In genomic region chr6:159982726-159983506, GRCh38 we compare ENCODE assay signal across 9 cellular contexts. TPM values are rescaled to one million over a fixed set of nuclear protein-coding genes. Genes with fewer than 3 reads are reported as not detected.
DNase-seq lines count a peak whose midpoint lies in the region; ATAC-seq, FAIRE-seq and TF ChIP-seq lines count a peak whose summit lies in the region.
"Had no signal": no experiment of that assay in that cellular context is flagged by ENCODE, and none has a peak within 500 bp of the region (broad histone marks: within the 10 kb centered on the region; RNA-seq: fewer than 3 reads in every experiment).

No MANE protein-coding gene starts in this region.

- no peak for FAIRE-seq in D721Med (lab: Jason Lieb, UNC)

- peak overlapping the region; percentile 72 for H3K4me3 Mint-ChIP-seq in CD8-positive, alpha-beta T cell
- H3K4me3 Mint-ChIP-seq in activated CD4-positive, alpha-beta memory T cell treated with anti-CD3 and anti-CD28 coated beads, Interleukin-2, amount 10 ng/mL, durations not matched to agents 7 days and 5 days: peak overlapping the region; percentile 61
- H3K4me3 Mint-ChIP-seq in type B pancreatic cell: no peak overlapping the region
- H3K4me3 Mint-ChIP-seq: endodermal cell had no signal

- ATAC-seq in CD8-positive, alpha-beta T cell: peak; percentile 6
- ATAC-seq in HG02943 (IDR thresholded peaks at IDR 0.05; ENCODE audit: low read depth, unreplicated experiment) (peak; percentile 36), left lung (no peak), GM21526 (IDR thresholded peaks at IDR 0.05; ENCODE audit: low FRiP score, unreplicated experiment) (no peak)

- H3K4me3 ChIP-seq in CD8-positive, alpha-beta T cell (ENCODE audit: low read depth, low read length): peak overlapping the region; percentile 29
- H3K4me3 ChIP-seq in left lung: no peak overlapping the region

- no peaks in the 10 kb centered on the region for H3K27me3 ChIP-seq in CD8-positive, alpha-beta T cell (ENCODE audit: insufficient read depth, low read length)
- H3K27me3 ChIP-seq in left lung: no peaks in the 10 kb centered on the region

- no peaks in the 10 kb centered on the region for H3K36me3 ChIP-seq in CD8-positive, alpha-beta T cell (ENCODE audit: insufficient read depth, low read length)
- H3K36me3 ChIP-seq in left lung: no peaks in the 10 kb centered on the region

- DNase-seq in CD8-positive, alpha-beta T cell: no peak
- DNase-seq in activated CD4-positive, alpha-beta memory T cell treated with anti-CD3 and anti-CD28 coated beads, Interleukin-2, amount 10 ng/mL, durations not matched to agents 7 days and 5 days: no peak
- DNase-seq in left lung: no peak
- no peak for DNase-seq in stimulated activated naive CD4-positive, alpha-beta T cell treated with Interleukin-2 at 50 U/mL for 16 hours (lab: John Stamatoyannopoulos, UW)
- no peak for DNase-seq in type B pancreatic cell (ENCODE audit: extremely low spot score, unreplicated experiment)
- DNase-seq in D721Med (ENCODE audit: insufficient read length, low spot score): no peak
- DNase-seq: endodermal cell had no signal

- no peaks in the 10 kb centered on the region for H3K27me3 Mint-ChIP-seq in CD8-positive, alpha-beta T cell (ENCODE audit: low read depth)
- no peaks in the 10 kb centered on the region for H3K27me3 Mint-ChIP-seq in activated CD4-positive, alpha-beta memory T cell treated with anti-CD3 and anti-CD28 coated beads, Interleukin-2, amount 10 ng/mL, durations not matched to agents 7 days and 5 days
- H3K27me3 Mint-ChIP-seq in type B pancreatic cell: no peaks in the 10 kb centered on the region

- peaks cover 88% of the 10 kb centered on the region for H3K4me1 Mint-ChIP-seq in CD8-positive, alpha-beta T cell (ENCODE audit: low read depth)
- peaks cover 71% of the 10 kb centered on the region for H3K4me1 Mint-ChIP-seq in activated CD4-positive, alpha-beta memory T cell treated with anti-CD3 and anti-CD28 coated beads, Interleukin-2, amount 10 ng/mL, durations not matched to agents 7 days and 5 days
- H3K4me1 Mint-ChIP-seq in type B pancreatic cell (ENCODE audit: unreplicated experiment): peaks cover 52% of the 10 kb centered on the region

- H3K4me1 ChIP-seq in CD8-positive, alpha-beta T cell (ENCODE audit: insufficient read depth, low read length): peaks cover 72% of the 10 kb centered on the region
- peaks cover 66 to 97% of the 10 kb centered on the region in 2 donors for H3K4me1 ChIP-seq in left lung

- peak overlapping the region; percentile 88 for H3K27ac Mint-ChIP-seq in CD8-positive, alpha-beta T cell
- peak overlapping the region; percentile 89 for H3K27ac Mint-ChIP-seq in activated CD4-positive, alpha-beta memory T cell treated with anti-CD3 and anti-CD28 coated beads, Interleukin-2, amount 10 ng/mL, durations not matched to agents 7 days and 5 days
- H3K27ac Mint-ChIP-seq in type B pancreatic cell: no peak overlapping the region

- TF ChIP-seq CTCF in CD8-positive, alpha-beta T cell (IDR thresholded peaks at IDR 0.05): no peak
- TF ChIP-seq CTCF in left lung (IDR thresholded peaks at IDR 0.05) (no peak), type B pancreatic cell (conservative IDR thresholded peaks at IDR 0.05) (no peak), D721Med (IDR thresholded peaks at IDR 0.05; ENCODE audit: insufficient read depth, missing control alignments) (no peak)

- intact Hi-C loops in CD8-positive, alpha-beta T cell (cut with DNase I, micrococcal nuclease): loop anchor here in 1 of 2 experiments (2.0 kb wide), 1 partner anchor 14 kb away; the partner anchor contains the start of gene IGF2R
- intact Hi-C loops in left lung (cut with DNase I): no loop called here

- H3K36me3 Mint-ChIP-seq in CD8-positive, alpha-beta T cell: no peaks in the 10 kb centered on the region
- H3K36me3 Mint-ChIP-seq in activated CD4-positive, alpha-beta memory T cell treated with anti-CD3 and anti-CD28 coated beads, Interleukin-2, amount 10 ng/mL, durations not matched to agents 7 days and 5 days (ENCODE audit: low read depth): peaks cover 4% of the 10 kb centered on the region
- H3K36me3 Mint-ChIP-seq in type B pancreatic cell: no peaks in the 10 kb centered on the region

- POLR2A ChIA-PET in CD8-positive, alpha-beta T cell (lab: Charles Lee): interaction anchor here (1.1 to 2.0 kb wide), 3 partner anchors 10 to 286 kb away, joined by 3 to 7 read pairs (median 4); no protein-coding TSS in a partner anchor
- POLR2A ChIA-PET in activated CD4-positive, alpha-beta memory T cell treated with anti-CD3 and anti-CD28 coated beads, Interleukin-2, amount 10 ng/mL, durations not matched to agents 7 days and 5 days (lab: Charles Lee): interaction anchor here (0.7 to 7.2 kb wide), 8 partner anchors 11 to 479 kb away, joined by 3 to 89 read pairs (median 6); partner anchors contain the start of genes IGF2R and TCP1

- no peaks in the 10 kb centered on the region for H3K9me3 ChIP-seq in CD8-positive, alpha-beta T cell (ENCODE audit: low read length)
- H3K9me3 ChIP-seq in left lung: no peaks in the 10 kb centered on the region

- CTCF ChIA-PET in CD8-positive, alpha-beta T cell (lab: Charles Lee): interaction anchor here (1.0 to 1.9 kb wide), 5 partner anchors 8 to 19 kb away, joined by 3 to 6 read pairs (median 5); partner anchors contain the start of gene IGF2R
- CTCF ChIA-PET in activated CD4-positive, alpha-beta memory T cell treated with anti-CD3 and anti-CD28 coated beads, Interleukin-2, amount 10 ng/mL, durations not matched to agents 7 days and 5 days (lab: Charles Lee): interaction anchor here (0.8 to 3.3 kb wide), 3 partner anchors 9 to 45 kb away, joined by 3 to 14 read pairs (median 8); no protein-coding TSS in a partner anchor

- H3K27ac ChIP-seq in CD8-positive, alpha-beta T cell (ENCODE audit: low read depth, low read length): peak overlapping the region; percentile 12
- H3K27ac ChIP-seq in left lung: peak overlapping the region; percentile 57 to 93

- no peaks in the 10 kb centered on the region for H3K9me3 Mint-ChIP-seq in CD8-positive, alpha-beta T cell
- no peaks in the 10 kb centered on the region for H3K9me3 Mint-ChIP-seq in activated CD4-positive, alpha-beta memory T cell treated with anti-CD3 and anti-CD28 coated beads, Interleukin-2, amount 10 ng/mL, durations not matched to agents 7 days and 5 days
- H3K9me3 Mint-ChIP-seq in type B pancreatic cell: no peaks in the 10 kb centered on the region
- H3K9me3 Mint-ChIP-seq: endodermal cell had no signal

RNA-seq across cellular contexts. Expression of gene IGF2R, which starts 14.0 kb away (rescaled TPM):
- total RNA-seq in CD8-positive, alpha-beta T cell: 10 to 100 TPM; 38.5 to 40.6 TPM
- 10 to 100 TPM; 66.9 to 70.9 TPM for total RNA-seq in activated CD4-positive, alpha-beta memory T cell treated with anti-CD3 and anti-CD28 coated beads, Interleukin-2, amount 10 ng/mL, durations not matched to agents 7 days and 5 days
- total RNA-seq in left lung (100 to 1,000 TPM; 141 to 153 TPM), type B pancreatic cell (ENCODE audit: low replicate concordance) (79.8 and 95.5 TPM in 2 replicates)

Comparison
In these comparisons a context has a peak if more than half of its experiments do, and no peak if none do; other contexts are left out.
1. ATAC-seq: peak in CD8-positive, alpha-beta T cell (single experiment) and HG02943 (single experiment); none in left lung (single experiment) and GM21526 (single experiment).